Comparison of ENCODE assay signal across 20 cellular contexts in the genomic region with DNA sequence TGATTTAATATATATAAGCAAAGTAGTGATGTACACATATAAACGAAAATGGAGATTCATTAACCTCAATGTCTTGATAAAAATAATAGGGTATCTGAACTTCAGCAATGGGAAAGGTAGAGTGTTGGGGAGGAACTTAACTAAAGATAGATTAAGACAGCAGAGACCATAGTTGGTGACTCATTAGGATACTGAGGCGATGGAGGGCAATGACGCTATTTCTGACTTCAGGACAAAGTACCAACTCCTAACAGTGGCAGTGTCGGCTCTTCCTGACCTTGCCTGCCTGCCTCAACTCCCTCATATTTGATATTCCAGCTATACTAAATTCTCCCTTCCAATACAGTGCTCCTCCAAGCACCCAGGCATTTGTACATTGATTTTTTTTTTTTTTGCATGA.
A peak's percentile ranks its signal among the peaks of the same experiment; 100 is the strongest.
DNase-seq lines count a peak whose midpoint lies in the region; ATAC-seq and TF ChIP-seq lines count a peak whose summit lies in the region.
"Had no signal": no experiment of that assay in that cellular context is flagged by ENCODE, and none has a peak within 500 bp of the region (broad histone marks: within the 10 kb centered on the region; RNA-seq: fewer than 3 reads in every experiment).

No MANE protein-coding gene starts in this region.

- H3K4me1 Mint-ChIP-seq in Caco-2 (ENCODE audit: low read depth, unreplicated experiment) = peaks cover 5% of the 10 kb centered on the region
- H3K4me1 Mint-ChIP-seq: CD4-positive, CD25-positive, alpha-beta regulatory T cell had no signal

- no peak for TF ChIP-seq CTCF in Caco-2 (IDR thresholded peaks at IDR 0.05; ENCODE audit: insufficient read depth in 1 of 2, low read depth in 1 of 2, low read length in 1 of 2, severe bottlenecking in 1 of 2, unreplicated experiment in 1 of 2)
- no peak for TF ChIP-seq CTCF in osteoblast (IDR thresholded peaks at IDR 0.05; ENCODE audit: extremely low read depth, low read depth, low read length)
- TF ChIP-seq CTCF in dorsolateral prefrontal cortex (IDR thresholded peaks at IDR 0.05 in 54 of 56, conservative IDR thresholded peaks at IDR 0.05 in 2 of 56; ENCODE audit: low read depth in 1 of 56, partially characterized antibody in 56 of 56) = no peak

- H3K79me2 ChIP-seq in osteoblast (ENCODE audit: insufficient read depth, low read length) = peaks cover 71% of the 10 kb centered on the region

- ATAC-seq in right cardiac atrium = peak in 1 of 2 donors; percentile 66
- no peak for ATAC-seq in HG03045 (IDR thresholded peaks at IDR 0.05; ENCODE audit: unreplicated experiment)
- ATAC-seq: HCT116, Panc1 had no signal

- H3K9me3 ChIP-seq in Caco-2 (no peaks in the 10 kb centered on the region), right cardiac atrium (ENCODE audit: control insufficient read depth, low read length) (no peaks in the 10 kb centered on the region), osteoblast (ENCODE audit: low read depth, low read length) (no peaks in the 10 kb centered on the region)

- H3K4me2 ChIP-seq in osteoblast (ENCODE audit: insufficient read depth, low read length) = no peak overlapping the region
- H3K4me2 ChIP-seq: KMS-11 had no signal

- no peak overlapping the region for H2AFZ ChIP-seq in osteoblast (ENCODE audit: low read length)
- H2AFZ ChIP-seq: GM23248 had no signal

- WGBS in right cardiac atrium = 57% methylated on average over 4 of the region's 4 CpGs

- POLR2A ChIA-PET in Caco-2 (lab: Charles Lee) = no interaction called here

- H3K27ac ChIP-seq in right cardiac atrium (ENCODE audit: low read length) (peak overlapping the region; percentile 52), osteoblast (ENCODE audit: low read depth, low read length) (peak overlapping the region; percentile 40), dorsolateral prefrontal cortex (no peak overlapping the region)
- H3K27ac ChIP-seq: KMS-11 had no signal

- peaks cover 9% of the 10 kb centered on the region; the same call in 1 of the 2 replicates for H3K4me1 ChIP-seq in Caco-2
- peaks cover 3% of the 10 kb centered on the region for H3K4me1 ChIP-seq in right cardiac atrium (ENCODE audit: control insufficient read depth, insufficient read depth, low read length)
- H3K4me1 ChIP-seq in osteoblast (ENCODE audit: insufficient read depth, low read length) = peaks cover 24% of the 10 kb centered on the region

- H3K4me3 Mint-ChIP-seq in Caco-2 (ENCODE audit: unreplicated experiment) = peak overlapping the region; percentile 8
- H3K4me3 Mint-ChIP-seq: CD4-positive, CD25-positive, alpha-beta regulatory T cell had no signal

- H3K27me3 ChIP-seq in Caco-2 (replicated peaks; ENCODE audit: control insufficient read depth, insufficient read depth, low read length) (no peaks in the 10 kb centered on the region), right cardiac atrium (ENCODE audit: control insufficient read depth, insufficient read depth) (no peaks in the 10 kb centered on the region), osteoblast (ENCODE audit: insufficient read depth, low read length) (no peaks in the 10 kb centered on the region), dorsolateral prefrontal cortex (no peaks in the 10 kb centered on the region)

- intact Hi-C loops in Caco-2 (cut with micrococcal nuclease; ENCODE audit: unreplicated experiment) (loop anchor here (1.0 to 5.0 kb wide), 4 partner anchors 49 to 231 kb away; no protein-coding TSS in a partner anchor), right cardiac atrium (cut with DNase I) (no loop called here), dorsolateral prefrontal cortex (cut with DNase I) (no loop called here)

- H3K9me3 Mint-ChIP-seq in Caco-2 (ENCODE audit: unreplicated experiment) = no peaks in the 10 kb centered on the region

- no TSS peak for BruUV-seq in Caco-2 (replicated peaks; lab: Mats Ljungman, UMichigan)

- no peaks in the 10 kb centered on the region for H3K27me3 Mint-ChIP-seq in Caco-2 (ENCODE audit: insufficient read depth, unreplicated experiment)
- H3K27me3 Mint-ChIP-seq: CD4-positive, CD25-positive, alpha-beta regulatory T cell had no signal

- CTCF ChIA-PET in Caco-2 (lab: Charles Lee) = no interaction called here

- H3K36me3 ChIP-seq in Caco-2 (ENCODE audit: control insufficient read depth, insufficient read depth, low read length) (no peaks in the 10 kb centered on the region), osteoblast (ENCODE audit: insufficient read depth, low read length) (no peaks in the 10 kb centered on the region)

- DNase-seq in Caco-2 = no peak
- peak; percentile 48 for DNase-seq in RPMI7951 (ENCODE audit: low read depth)
- no peak for DNase-seq in right cardiac atrium
- DNase-seq in osteoblast (ENCODE audit: insufficient read length, low spot score, missing footprints) = no peak
- DNase-seq in dorsolateral prefrontal cortex = no peak
- DNase-seq in activated T-cell treated with anti-CD3 and anti-CD28 coated beads, Interleukin-2, amount 50 U/mL, for 48 hours = no peak
- DNase-seq in NCI-H146 treated with DMSO at 0.1 percent for 48 hours (lab: John Stamatoyannopoulos, UW; ENCODE audit: unreplicated experiment) = no peak
- DNase-seq: ACHN; Calu3; CD4-positive, CD25-positive, alpha-beta regulatory T cell; NCI-H1092 treated with DMSO at 0.1 percent for 48 hours; NCI-H1694 treated with DMSO at 0.1 percent for 48 hours; NCI-H446 treated with DMSO at 0.1 percent for 48 hours; NCI-H748 treated with DMSO at 0.1 percent for 48 hours; SHP77 treated with DMSO at 0.1 percent for 48 hours had no signal

- H4K20me1 ChIP-seq in osteoblast (ENCODE audit: insufficient read depth, low read length) = no peaks in the 10 kb centered on the region

- peak overlapping the region; percentile 5 for H3K27ac Mint-ChIP-seq in Caco-2 (ENCODE audit: unreplicated experiment)
- H3K27ac Mint-ChIP-seq: CD4-positive, CD25-positive, alpha-beta regulatory T cell had no signal

- H3K4me3 ChIP-seq in Caco-2 (ENCODE audit: low read depth, low read length) (no peak overlapping the region), right cardiac atrium (ENCODE audit: low read length) (no peak overlapping the region), osteoblast (ENCODE audit: insufficient read depth, low read length) (no peak overlapping the region), dorsolateral prefrontal cortex (no peak overlapping the region)
- H3K4me3 ChIP-seq: GM23248 had no signal

- no peaks in the 10 kb centered on the region for H3K36me3 Mint-ChIP-seq in Caco-2 (ENCODE audit: insufficient read depth, unreplicated experiment)
- H3K36me3 Mint-ChIP-seq: CD4-positive, CD25-positive, alpha-beta regulatory T cell had no signal

Comparison
In these comparisons a context has a peak if more than half of its experiments do, and no peak if none do; other contexts are left out.
1. H3K27ac ChIP-seq: peak in right cardiac atrium (single experiment) and osteoblast (single experiment); none in dorsolateral prefrontal cortex (0 of 59).